Comparison of ENCODE assay signal across 1 cellular context in the genomic region with DNA sequence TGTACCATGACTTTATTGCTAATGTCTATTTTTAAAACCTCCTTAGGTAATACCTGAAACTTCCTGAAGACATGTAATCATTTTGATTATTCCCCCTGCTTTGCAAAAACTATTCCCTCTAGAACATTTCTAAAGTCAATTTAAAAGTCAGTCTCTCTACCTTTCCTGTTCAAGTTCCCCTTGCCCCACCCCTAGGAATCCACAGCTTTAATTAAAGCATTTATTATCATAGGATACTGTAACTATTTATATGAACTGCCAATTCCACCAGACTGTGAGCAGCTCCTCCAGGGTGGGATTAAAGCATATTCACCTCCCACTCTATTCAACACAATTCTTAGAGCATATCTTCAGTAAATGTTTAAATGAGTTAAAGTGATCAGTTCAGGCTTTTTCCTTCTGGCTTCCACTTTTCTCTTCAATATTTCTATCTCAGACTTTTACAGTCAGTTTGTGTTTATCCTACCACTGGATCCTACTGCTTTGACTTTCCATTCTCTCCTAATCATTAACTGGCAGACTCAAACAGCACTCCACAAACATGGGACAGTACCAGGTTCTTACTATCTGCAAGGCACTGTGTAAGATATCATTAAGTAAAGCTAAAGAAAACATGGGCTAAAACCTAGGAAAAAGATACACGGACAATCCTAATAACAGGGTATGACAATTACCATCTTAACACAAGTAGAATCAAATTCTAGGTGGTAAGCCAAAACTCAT.
TF ChIP-seq lines count a peak whose summit lies in the region.

No MANE protein-coding gene starts in this region.

TF ChIP-seq in WTC11, 78 proteins besides CTCF, POLR2A, EP300 and RAD21 (continued from another document):
- TF ChIP-seq, protein P1, sequence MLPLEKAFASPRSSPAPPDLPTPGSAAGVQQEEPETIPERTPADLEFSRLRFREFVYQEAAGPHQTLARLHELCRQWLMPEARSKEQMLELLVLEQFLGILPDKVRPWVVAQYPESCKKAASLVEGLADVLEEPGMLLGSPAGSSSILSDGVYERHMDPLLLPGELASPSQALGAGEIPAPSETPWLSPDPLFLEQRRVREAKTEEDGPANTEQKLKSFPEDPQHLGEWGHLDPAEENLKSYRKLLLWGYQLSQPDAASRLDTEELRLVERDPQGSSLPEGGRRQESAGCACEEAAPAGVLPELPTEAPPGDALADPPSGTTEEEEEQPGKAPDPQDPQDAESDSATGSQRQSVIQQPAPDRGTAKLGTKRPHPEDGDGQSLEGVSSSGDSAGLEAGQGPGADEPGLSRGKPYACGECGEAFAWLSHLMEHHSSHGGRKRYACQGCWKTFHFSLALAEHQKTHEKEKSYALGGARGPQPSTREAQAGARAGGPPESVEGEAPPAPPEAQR (CRISPR knock-in tag; IDR thresholded peaks at IDR 0.05) = no peak
- TF ChIP-seq ZNF121 (CRISPR knock-in tag; IDR thresholded peaks at IDR 0.05) = no peak
- TF ChIP-seq, protein P2, sequence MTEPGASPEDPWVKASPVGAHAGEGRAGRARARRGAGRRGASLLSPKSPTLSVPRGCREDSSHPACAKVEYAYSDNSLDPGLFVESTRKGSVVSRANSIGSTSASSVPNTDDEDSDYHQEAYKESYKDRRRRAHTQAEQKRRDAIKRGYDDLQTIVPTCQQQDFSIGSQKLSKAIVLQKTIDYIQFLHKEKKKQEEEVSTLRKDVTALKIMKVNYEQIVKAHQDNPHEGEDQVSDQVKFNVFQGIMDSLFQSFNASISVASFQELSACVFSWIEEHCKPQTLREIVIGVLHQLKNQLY (CRISPR knock-in tag; IDR thresholded peaks at IDR 0.05) = no peak
- TF ChIP-seq ZNF396 (CRISPR knock-in tag; IDR thresholded peaks at IDR 0.05; ENCODE audit: borderline replicate concordance) = no peak
- TF ChIP-seq ZNF671 (CRISPR knock-in tag; IDR thresholded peaks at IDR 0.05) = no peak
- TF ChIP-seq, protein P3, sequence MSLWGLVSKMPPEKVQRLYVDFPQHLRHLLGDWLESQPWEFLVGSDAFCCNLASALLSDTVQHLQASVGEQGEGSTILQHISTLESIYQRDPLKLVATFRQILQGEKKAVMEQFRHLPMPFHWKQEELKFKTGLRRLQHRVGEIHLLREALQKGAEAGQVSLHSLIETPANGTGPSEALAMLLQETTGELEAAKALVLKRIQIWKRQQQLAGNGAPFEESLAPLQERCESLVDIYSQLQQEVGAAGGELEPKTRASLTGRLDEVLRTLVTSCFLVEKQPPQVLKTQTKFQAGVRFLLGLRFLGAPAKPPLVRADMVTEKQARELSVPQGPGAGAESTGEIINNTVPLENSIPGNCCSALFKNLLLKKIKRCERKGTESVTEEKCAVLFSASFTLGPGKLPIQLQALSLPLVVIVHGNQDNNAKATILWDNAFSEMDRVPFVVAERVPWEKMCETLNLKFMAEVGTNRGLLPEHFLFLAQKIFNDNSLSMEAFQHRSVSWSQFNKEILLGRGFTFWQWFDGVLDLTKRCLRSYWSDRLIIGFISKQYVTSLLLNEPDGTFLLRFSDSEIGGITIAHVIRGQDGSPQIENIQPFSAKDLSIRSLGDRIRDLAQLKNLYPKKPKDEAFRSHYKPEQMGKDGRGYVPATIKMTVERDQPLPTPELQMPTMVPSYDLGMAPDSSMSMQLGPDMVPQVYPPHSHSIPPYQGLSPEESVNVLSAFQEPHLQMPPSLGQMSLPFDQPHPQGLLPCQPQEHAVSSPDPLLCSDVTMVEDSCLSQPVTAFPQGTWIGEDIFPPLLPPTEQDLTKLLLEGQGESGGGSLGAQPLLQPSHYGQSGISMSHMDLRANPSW (CRISPR knock-in tag; conservative IDR thresholded peaks at IDR 0.05; ENCODE audit: low read depth) = no peak
- TF ChIP-seq, protein P4, sequence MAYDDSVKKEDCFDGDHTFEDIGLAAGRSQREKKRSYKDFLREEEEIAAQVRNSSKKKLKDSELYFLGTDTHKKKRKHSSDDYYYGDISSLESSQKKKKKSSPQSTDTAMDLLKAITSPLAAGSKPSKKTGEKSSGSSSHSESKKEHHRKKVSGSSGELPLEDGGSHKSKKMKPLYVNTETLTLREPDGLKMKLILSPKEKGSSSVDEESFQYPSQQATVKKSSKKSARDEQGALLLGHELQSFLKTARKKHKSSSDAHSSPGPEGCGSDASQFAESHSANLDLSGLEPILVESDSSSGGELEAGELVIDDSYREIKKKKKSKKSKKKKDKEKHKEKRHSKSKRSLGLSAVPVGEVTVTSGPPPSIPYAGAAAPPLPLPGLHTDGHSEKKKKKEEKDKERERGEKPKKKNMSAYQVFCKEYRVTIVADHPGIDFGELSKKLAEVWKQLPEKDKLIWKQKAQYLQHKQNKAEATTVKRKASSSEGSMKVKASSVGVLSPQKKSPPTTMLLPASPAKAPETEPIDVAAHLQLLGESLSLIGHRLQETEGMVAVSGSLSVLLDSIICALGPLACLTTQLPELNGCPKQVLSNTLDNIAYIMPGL (CRISPR knock-in tag; IDR thresholded peaks at IDR 0.05) = no peak
- TF ChIP-seq, protein P5, sequence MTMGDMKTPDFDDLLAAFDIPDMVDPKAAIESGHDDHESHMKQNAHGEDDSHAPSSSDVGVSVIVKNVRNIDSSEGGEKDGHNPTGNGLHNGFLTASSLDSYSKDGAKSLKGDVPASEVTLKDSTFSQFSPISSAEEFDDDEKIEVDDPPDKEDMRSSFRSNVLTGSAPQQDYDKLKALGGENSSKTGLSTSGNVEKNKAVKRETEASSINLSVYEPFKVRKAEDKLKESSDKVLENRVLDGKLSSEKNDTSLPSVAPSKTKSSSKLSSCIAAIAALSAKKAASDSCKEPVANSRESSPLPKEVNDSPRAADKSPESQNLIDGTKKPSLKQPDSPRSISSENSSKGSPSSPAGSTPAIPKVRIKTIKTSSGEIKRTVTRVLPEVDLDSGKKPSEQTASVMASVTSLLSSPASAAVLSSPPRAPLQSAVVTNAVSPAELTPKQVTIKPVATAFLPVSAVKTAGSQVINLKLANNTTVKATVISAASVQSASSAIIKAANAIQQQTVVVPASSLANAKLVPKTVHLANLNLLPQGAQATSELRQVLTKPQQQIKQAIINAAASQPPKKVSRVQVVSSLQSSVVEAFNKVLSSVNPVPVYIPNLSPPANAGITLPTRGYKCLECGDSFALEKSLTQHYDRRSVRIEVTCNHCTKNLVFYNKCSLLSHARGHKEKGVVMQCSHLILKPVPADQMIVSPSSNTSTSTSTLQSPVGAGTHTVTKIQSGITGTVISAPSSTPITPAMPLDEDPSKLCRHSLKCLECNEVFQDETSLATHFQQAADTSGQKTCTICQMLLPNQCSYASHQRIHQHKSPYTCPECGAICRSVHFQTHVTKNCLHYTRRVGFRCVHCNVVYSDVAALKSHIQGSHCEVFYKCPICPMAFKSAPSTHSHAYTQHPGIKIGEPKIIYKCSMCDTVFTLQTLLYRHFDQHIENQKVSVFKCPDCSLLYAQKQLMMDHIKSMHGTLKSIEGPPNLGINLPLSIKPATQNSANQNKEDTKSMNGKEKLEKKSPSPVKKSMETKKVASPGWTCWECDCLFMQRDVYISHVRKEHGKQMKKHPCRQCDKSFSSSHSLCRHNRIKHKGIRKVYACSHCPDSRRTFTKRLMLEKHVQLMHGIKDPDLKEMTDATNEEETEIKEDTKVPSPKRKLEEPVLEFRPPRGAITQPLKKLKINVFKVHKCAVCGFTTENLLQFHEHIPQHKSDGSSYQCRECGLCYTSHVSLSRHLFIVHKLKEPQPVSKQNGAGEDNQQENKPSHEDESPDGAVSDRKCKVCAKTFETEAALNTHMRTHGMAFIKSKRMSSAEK (CRISPR knock-in tag; IDR thresholded peaks at IDR 0.05; ENCODE audit: borderline replicate concordance) = no peak
- TF ChIP-seq HMGA2 (CRISPR knock-in tag; IDR thresholded peaks at IDR 0.05) = no peak
